In the genomic region with DNA sequence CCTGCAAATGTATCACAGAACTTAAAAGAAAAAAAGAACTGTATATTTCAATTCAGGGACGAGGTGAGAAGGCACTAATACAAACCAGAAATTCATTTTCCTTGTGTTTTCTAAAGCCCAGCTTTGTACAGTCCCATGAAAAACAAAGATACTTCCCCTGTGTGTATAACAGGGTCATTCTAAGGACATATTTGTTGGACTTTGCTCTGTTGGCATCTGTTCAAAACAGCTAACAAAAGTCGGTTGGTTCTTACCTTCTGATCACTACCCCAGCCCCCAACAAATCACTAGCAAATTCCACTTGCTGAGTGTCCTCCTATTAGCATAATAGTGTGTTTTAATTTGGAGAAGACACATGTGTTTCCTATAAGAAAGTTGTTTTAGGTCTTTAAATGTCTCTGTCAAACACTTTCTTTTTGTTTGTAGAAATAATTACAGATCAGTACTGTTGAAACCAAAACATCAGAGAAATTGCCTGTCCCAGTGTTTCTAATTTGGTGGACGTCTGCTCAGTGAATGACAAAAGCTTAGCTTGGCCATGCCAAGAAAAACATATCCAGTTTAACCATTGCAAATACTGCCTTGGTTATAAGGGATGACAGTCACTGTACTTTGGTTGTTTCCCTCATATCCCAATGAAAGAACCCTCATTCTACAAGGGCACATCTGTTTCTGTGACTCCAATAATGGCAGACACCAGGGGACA, we compare ENCODE assay signal across 1 cellular context.
A peak's percentile ranks its signal among the peaks of the same experiment; 100 is the strongest.
TF ChIP-seq lines count a peak whose summit lies in the region.

No MANE protein-coding gene starts in this region.

TF ChIP-seq in HepG2, 621 proteins besides CTCF, POLR2A, EP300 and RAD21 (continued from another document):
- TF ChIP-seq, protein P1, sequence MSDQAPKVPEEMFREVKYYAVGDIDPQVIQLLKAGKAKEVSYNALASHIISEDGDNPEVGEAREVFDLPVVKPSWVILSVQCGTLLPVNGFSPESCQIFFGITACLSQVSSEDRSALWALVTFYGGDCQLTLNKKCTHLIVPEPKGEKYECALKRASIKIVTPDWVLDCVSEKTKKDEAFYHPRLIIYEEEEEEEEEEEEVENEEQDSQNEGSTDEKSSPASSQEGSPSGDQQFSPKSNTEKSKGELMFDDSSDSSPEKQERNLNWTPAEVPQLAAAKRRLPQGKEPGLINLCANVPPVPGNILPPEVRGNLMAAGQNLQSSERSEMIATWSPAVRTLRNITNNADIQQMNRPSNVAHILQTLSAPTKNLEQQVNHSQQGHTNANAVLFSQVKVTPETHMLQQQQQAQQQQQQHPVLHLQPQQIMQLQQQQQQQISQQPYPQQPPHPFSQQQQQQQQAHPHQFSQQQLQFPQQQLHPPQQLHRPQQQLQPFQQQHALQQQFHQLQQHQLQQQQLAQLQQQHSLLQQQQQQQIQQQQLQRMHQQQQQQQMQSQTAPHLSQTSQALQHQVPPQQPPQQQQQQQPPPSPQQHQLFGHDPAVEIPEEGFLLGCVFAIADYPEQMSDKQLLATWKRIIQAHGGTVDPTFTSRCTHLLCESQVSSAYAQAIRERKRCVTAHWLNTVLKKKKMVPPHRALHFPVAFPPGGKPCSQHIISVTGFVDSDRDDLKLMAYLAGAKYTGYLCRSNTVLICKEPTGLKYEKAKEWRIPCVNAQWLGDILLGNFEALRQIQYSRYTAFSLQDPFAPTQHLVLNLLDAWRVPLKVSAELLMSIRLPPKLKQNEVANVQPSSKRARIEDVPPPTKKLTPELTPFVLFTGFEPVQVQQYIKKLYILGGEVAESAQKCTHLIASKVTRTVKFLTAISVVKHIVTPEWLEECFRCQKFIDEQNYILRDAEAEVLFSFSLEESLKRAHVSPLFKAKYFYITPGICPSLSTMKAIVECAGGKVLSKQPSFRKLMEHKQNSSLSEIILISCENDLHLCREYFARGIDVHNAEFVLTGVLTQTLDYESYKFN (CRISPR knock-in tag; conservative IDR thresholded peaks at IDR 0.05) = peak; percentile 57
- TF ChIP-seq, protein P2, sequence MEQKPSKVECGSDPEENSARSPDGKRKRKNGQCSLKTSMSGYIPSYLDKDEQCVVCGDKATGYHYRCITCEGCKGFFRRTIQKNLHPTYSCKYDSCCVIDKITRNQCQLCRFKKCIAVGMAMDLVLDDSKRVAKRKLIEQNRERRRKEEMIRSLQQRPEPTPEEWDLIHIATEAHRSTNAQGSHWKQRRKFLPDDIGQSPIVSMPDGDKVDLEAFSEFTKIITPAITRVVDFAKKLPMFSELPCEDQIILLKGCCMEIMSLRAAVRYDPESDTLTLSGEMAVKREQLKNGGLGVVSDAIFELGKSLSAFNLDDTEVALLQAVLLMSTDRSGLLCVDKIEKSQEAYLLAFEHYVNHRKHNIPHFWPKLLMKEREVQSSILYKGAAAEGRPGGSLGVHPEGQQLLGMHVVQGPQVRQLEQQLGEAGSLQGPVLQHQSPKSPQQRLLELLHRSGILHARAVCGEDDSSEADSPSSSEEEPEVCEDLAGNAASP (CRISPR knock-in tag; IDR thresholded peaks at IDR 0.05; ENCODE audit: borderline replicate concordance) = peak; percentile 63; the same call in 1 of the 2 replicates
- no peak for TF ChIP-seq ZNF776 (CRISPR knock-in tag; IDR thresholded peaks at IDR 0.05)
- peak; percentile 70 for TF ChIP-seq HNF4A (CRISPR knock-in tag; IDR thresholded peaks at IDR 0.05)
- TF ChIP-seq HNF4G (IDR thresholded peaks at IDR 0.05; ENCODE audit: borderline replicate concordance, low read depth, low read length) = 0 out of 2 replicates have a peak, but pooled peaks have one; percentile 11
- no peak for TF ChIP-seq HNF4G (CRISPR knock-in tag; IDR thresholded peaks at IDR 0.05; ENCODE audit: borderline replicate concordance, low read depth)
- TF ChIP-seq TRIM24 (CRISPR knock-in tag; IDR thresholded peaks at IDR 0.05) = no peak
- TF ChIP-seq ZNF331 (CRISPR knock-in tag; IDR thresholded peaks at IDR 0.05) = no peak
- TF ChIP-seq EHMT2 (IDR thresholded peaks at IDR 0.05; ENCODE audit: borderline replicate concordance, low read depth, low read length) = peak; percentile 21; the same call in 1 of the 2 replicates
- no peak for TF ChIP-seq TAF1 (CRISPR knock-in tag; IDR thresholded peaks at IDR 0.05)
